1 cellular context compared by ENCODE assay signal in genomic region chr3:149086232-149086988, GRCh38.
TF ChIP-seq lines count a peak whose summit lies in the region.

HLTF (minus strand) TSS chr3:149086533; CDS start chr3:149086336, 197 bp downstream.

TF ChIP-seq in HepG2, 621 proteins besides CTCF, POLR2A, EP300 and RAD21 (continued from another document and continues in another):
- TF ChIP-seq STAT6 (CRISPR knock-in tag; IDR thresholded peaks at IDR 0.05; ENCODE audit: borderline replicate concordance) (no peak), HNRNPUL1 (IDR thresholded peaks at IDR 0.05; ENCODE audit: low read depth, low read length) (no peak), HDAC2 (CRISPR knock-in tag; IDR thresholded peaks at IDR 0.05) (peak; percentile 76), ZNF83 (CRISPR knock-in tag; IDR thresholded peaks at IDR 0.05; ENCODE audit: borderline replicate concordance) (no peak), ZNF619 (CRISPR knock-in tag; IDR thresholded peaks at IDR 0.05) (peak; percentile 61; the same call in 1 of the 2 replicates), PRDM15 (CRISPR knock-in tag; IDR thresholded peaks at IDR 0.05) (peak; percentile 78), SKIL (CRISPR knock-in tag; IDR thresholded peaks at IDR 0.05; ENCODE audit: borderline replicate concordance) (no peak), HNF4A (CRISPR knock-in tag; IDR thresholded peaks at IDR 0.05) (no peak; the same call in 1 of the 2 replicates), REST (IDR thresholded peaks at IDR 0.05; ENCODE audit: borderline replicate concordance in 1 of 2, low read depth in 1 of 2, low read length in 2 of 2) (no peak), TRIM24 (CRISPR knock-in tag; IDR thresholded peaks at IDR 0.05) (no peak), SALL1 (CRISPR knock-in tag; IDR thresholded peaks at IDR 0.05) (peak; percentile 85), KLF9 (CRISPR knock-in tag; IDR thresholded peaks at IDR 0.05; ENCODE audit: low read depth) (peak; percentile 56; the same call in 1 of the 2 replicates), ATF3 (CRISPR knock-in tag; IDR thresholded peaks at IDR 0.05) (no peak), ZNF639 (CRISPR knock-in tag; conservative IDR thresholded peaks at IDR 0.05) (peak; percentile 74; the same call in 1 of the 2 replicates), FUBP1 (CRISPR knock-in tag; IDR thresholded peaks at IDR 0.05; ENCODE audit: borderline replicate concordance) (no peak), PHF21A (CRISPR knock-in tag; IDR thresholded peaks at IDR 0.05) (peak; percentile 57; the same call in 1 of the 2 replicates), CSRNP2 (CRISPR knock-in tag; conservative IDR thresholded peaks at IDR 0.05; ENCODE audit: low read depth) (peak; percentile 60; the same call in 1 of the 2 replicates), ZBTB7B (CRISPR knock-in tag; IDR thresholded peaks at IDR 0.05) (0 out of 2 replicates have a peak, but pooled peaks have one; percentile 64), KDM4B (CRISPR knock-in tag; IDR thresholded peaks at IDR 0.05) (no peak), BRD4 (CRISPR knock-in tag; IDR thresholded peaks at IDR 0.05) (peak; percentile 67; the same call in 1 of the 2 replicates), RBFOX2 (IDR thresholded peaks at IDR 0.05; ENCODE audit: low read depth, low read length) (peak; percentile 70), ZNF75D (CRISPR knock-in tag; IDR thresholded peaks at IDR 0.05; ENCODE audit: borderline replicate concordance) (no peak), ZMYM4 (CRISPR knock-in tag; IDR thresholded peaks at IDR 0.05) (peak; percentile 89), CEBPG (CRISPR knock-in tag; IDR thresholded peaks at IDR 0.05) (no peak), ZZZ3 (CRISPR knock-in tag; IDR thresholded peaks at IDR 0.05; ENCODE audit: borderline replicate concordance) (peak; percentile 68; the same call in 1 of the 2 replicates), ZNF577 (CRISPR knock-in tag; IDR thresholded peaks at IDR 0.05; ENCODE audit: borderline replicate concordance, low read depth) (peak; percentile 76; the same call in 1 of the 2 replicates), ZNF230 (CRISPR knock-in tag; IDR thresholded peaks at IDR 0.05) (peak; percentile 70; the same call in 1 of the 2 replicates), EHMT2 (IDR thresholded peaks at IDR 0.05; ENCODE audit: borderline replicate concordance, low read depth, low read length) (no peak), THAP9 (CRISPR knock-in tag; IDR thresholded peaks at IDR 0.05; ENCODE audit: borderline replicate concordance) (peak; percentile 62; the same call in 1 of the 2 replicates), TP53 (CRISPR knock-in tag; conservative IDR thresholded peaks at IDR 0.05) (peak; percentile 81; the same call in 1 of the 2 replicates), ZNF607 (CRISPR knock-in tag; IDR thresholded peaks at IDR 0.05; ENCODE audit: borderline replicate concordance) (peak; percentile 86), SYNCRIP (IDR thresholded peaks at IDR 0.05; ENCODE audit: insufficient read depth, low read depth, low read length) (no peak), CBX2 (IDR thresholded peaks at IDR 0.05; ENCODE audit: low read depth, low read length) (no peak), CBX2 (CRISPR knock-in tag; IDR thresholded peaks at IDR 0.05; ENCODE audit: low read depth) (no peak), PREB (CRISPR knock-in tag; IDR thresholded peaks at IDR 0.05) (no peak), PHF8 (CRISPR knock-in tag; IDR thresholded peaks at IDR 0.05) (peak; percentile 64; the same call in 1 of the 2 replicates)
